In the genomic region with DNA sequence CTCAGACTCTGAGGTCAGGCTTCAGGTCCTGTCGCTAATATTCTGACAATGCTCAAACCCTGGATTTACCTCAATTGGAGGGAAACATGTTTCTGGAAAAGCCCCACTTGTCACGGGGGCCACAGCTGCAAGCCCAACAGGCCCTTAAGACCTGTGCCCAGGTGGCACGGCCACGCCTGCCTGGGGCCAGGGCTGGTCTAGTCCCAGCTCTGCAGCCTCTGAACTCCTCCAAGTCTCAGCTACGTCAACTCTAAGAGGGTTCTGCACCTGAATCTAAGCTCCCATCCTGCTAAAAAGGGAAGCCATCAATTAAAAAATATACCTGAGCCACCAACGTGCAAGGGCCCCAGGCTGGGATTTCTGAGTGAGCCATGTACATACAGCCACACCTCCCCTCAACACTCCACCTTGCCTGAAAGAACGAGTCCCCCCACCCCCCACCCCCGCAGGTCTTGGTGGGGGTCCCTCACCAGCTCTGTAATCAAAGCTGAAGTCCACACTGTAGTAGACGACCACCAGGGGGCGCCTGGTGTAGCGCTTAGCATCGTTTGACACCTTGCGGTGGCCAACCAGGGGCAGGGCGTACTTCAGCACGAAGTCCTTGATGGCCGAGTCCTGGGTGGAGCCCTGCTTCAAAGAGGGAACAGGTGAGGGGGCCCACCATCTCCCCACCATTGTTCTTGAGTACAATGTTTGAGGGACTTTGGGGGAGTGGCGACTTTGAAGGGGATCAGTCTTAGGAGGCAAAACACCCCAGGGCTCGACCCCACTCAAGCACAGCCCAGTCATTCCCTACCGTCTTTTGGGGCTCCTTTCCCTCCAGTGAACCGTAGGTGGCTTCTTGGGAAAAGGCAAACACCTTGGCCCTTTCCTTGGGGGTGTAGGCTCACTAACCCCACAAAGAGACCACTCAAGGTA, we compare ENCODE assay signal across 8 cellular contexts. TPM values are rescaled to one million over a fixed set of nuclear protein-coding genes. Genes with fewer than 3 reads are reported as not detected.
DNase-seq lines count a peak whose midpoint lies in the region; ATAC-seq and TF ChIP-seq lines count a peak whose summit lies in the region.

No MANE protein-coding gene starts in this region.

- H3K4me3 ChIP-seq in GM06990 (replicated peaks; ENCODE audit: low read depth, low read length) (no peak overlapping the region), HFF-Myc (replicated peaks; ENCODE audit: low read depth, low read length) (no peak overlapping the region)

- peaks cover 3% of the 10 kb centered on the region for H3K4me1 Mint-ChIP-seq in memory B cell

- H3K27ac Mint-ChIP-seq in memory B cell = peak overlapping the region; percentile 25

- peaks cover 9% of the 10 kb centered on the region for H3K36me3 Mint-ChIP-seq in memory B cell

- DNase-seq in GM06990 (ENCODE audit: extremely low read depth, insufficient read length) = peak; percentile 43
- DNase-seq in HFF-Myc (ENCODE audit: extremely low read depth, low read depth) = peak; percentile 19
- DNase-seq in NCI-H1694 treated with DMSO at 0.1 percent for 48 hours (lab: John Stamatoyannopoulos, UW) = peak; percentile 51
- peak; percentile 81 to 83 for DNase-seq in activated CD4-positive, alpha-beta T cell treated with anti-CD3 and anti-CD28 coated beads, Interleukin-2, amount 50 U/mL, for 4 hours
- DNase-seq in dermis microvascular lymphatic vessel endothelial cell (ENCODE audit: low read depth in 2 of 2) = peak; percentile 69 to 87
- peak; percentile 72 to 82 for DNase-seq in memory B cell (ENCODE audit: low spot score in 2 of 2)
- peak; percentile 62 to 68 for DNase-seq in stimulated activated CD8-positive, alpha-beta memory T cell treated with anti-CD3 and anti-CD28 coated beads, Interleukin-15, amount 100 ng/mL, for 48 hours (ENCODE audit: low read depth in 2 of 2)
- no peak for DNase-seq in NCI-H446 treated with DMSO at 0.1 percent for 48 hours (lab: John Stamatoyannopoulos, UW)

- H3K27me3 Mint-ChIP-seq in memory B cell = no peaks in the 10 kb centered on the region

- no peaks in the 10 kb centered on the region for H3K27me3 ChIP-seq in GM06990 (replicated peaks; ENCODE audit: control insufficient read depth, insufficient read depth, low read length)

- no peaks in the 10 kb centered on the region for H3K9me3 Mint-ChIP-seq in memory B cell

- peak; percentile 95 for ATAC-seq in memory B cell (ENCODE audit: low read depth)

- H3K4me3 Mint-ChIP-seq in memory B cell = no peak overlapping the region

- TF ChIP-seq CTCF in GM06990 (IDR thresholded peaks at IDR 0.05; ENCODE audit: insufficient read depth, low read length, poor library complexity, severe bottlenecking) (peak; percentile 80), HFF-Myc (IDR thresholded peaks at IDR 0.05; ENCODE audit: low read depth, low read length, missing control alignments) (peak; percentile 78)

- H3K36me3 ChIP-seq in GM06990 (ENCODE audit: control insufficient read depth, insufficient read depth, low read length) = peaks cover 74% of the 10 kb centered on the region

RNA-seq across cellular contexts. Expression of a gene that starts 22.6 kb away (rescaled TPM):
- total RNA-seq in dermis microvascular lymphatic vessel endothelial cell = 239 and 243 TPM in 2 replicates
